Comparison of ENCODE assay signal across 1 cellular context in the genomic region with DNA sequence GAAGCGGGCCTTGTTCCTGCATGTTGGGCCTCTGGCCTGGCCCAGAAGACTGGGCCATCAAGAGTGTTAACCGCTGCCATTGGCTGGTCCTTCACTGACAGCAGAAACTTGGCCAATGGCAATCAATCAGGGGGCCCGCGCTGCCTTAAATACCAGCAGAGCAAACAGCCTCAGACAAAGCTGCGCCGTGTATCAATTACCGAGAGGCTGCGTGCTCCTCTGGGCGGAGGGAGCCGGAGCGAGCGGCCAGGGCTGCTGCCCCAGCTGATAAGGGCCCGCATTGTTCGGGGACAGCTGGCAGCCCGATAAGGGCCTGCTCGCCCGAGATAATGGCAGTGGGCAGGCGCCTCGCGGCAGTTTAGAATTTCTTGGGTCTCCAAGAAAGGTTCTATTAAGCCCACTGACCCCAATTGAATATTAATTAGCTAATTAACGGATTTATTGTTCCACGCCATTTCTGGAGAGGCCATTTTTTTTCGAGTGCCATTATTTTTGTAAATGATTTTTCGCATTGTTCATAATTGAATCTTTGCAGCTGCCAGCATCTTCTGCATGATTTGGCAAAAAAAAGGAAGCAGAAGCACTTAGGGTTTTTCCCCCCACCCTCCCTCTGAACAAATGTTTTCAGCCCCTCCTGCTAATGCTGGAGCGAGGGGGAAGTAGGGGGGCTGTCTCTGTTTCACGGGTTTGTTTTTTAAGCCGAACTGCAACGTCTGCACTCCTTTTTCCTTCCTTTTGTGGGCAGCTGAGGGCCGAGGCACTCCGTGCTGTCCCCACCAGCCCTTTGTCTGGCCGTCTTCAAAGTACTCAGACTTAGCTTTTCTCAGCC.
TF ChIP-seq lines count a peak whose summit lies in the region.

No MANE protein-coding gene starts in this region.

TF ChIP-seq in K562, 482 proteins besides CTCF, POLR2A, EP300 and RAD21 (continued from another document):
- TF ChIP-seq, protein P1, sequence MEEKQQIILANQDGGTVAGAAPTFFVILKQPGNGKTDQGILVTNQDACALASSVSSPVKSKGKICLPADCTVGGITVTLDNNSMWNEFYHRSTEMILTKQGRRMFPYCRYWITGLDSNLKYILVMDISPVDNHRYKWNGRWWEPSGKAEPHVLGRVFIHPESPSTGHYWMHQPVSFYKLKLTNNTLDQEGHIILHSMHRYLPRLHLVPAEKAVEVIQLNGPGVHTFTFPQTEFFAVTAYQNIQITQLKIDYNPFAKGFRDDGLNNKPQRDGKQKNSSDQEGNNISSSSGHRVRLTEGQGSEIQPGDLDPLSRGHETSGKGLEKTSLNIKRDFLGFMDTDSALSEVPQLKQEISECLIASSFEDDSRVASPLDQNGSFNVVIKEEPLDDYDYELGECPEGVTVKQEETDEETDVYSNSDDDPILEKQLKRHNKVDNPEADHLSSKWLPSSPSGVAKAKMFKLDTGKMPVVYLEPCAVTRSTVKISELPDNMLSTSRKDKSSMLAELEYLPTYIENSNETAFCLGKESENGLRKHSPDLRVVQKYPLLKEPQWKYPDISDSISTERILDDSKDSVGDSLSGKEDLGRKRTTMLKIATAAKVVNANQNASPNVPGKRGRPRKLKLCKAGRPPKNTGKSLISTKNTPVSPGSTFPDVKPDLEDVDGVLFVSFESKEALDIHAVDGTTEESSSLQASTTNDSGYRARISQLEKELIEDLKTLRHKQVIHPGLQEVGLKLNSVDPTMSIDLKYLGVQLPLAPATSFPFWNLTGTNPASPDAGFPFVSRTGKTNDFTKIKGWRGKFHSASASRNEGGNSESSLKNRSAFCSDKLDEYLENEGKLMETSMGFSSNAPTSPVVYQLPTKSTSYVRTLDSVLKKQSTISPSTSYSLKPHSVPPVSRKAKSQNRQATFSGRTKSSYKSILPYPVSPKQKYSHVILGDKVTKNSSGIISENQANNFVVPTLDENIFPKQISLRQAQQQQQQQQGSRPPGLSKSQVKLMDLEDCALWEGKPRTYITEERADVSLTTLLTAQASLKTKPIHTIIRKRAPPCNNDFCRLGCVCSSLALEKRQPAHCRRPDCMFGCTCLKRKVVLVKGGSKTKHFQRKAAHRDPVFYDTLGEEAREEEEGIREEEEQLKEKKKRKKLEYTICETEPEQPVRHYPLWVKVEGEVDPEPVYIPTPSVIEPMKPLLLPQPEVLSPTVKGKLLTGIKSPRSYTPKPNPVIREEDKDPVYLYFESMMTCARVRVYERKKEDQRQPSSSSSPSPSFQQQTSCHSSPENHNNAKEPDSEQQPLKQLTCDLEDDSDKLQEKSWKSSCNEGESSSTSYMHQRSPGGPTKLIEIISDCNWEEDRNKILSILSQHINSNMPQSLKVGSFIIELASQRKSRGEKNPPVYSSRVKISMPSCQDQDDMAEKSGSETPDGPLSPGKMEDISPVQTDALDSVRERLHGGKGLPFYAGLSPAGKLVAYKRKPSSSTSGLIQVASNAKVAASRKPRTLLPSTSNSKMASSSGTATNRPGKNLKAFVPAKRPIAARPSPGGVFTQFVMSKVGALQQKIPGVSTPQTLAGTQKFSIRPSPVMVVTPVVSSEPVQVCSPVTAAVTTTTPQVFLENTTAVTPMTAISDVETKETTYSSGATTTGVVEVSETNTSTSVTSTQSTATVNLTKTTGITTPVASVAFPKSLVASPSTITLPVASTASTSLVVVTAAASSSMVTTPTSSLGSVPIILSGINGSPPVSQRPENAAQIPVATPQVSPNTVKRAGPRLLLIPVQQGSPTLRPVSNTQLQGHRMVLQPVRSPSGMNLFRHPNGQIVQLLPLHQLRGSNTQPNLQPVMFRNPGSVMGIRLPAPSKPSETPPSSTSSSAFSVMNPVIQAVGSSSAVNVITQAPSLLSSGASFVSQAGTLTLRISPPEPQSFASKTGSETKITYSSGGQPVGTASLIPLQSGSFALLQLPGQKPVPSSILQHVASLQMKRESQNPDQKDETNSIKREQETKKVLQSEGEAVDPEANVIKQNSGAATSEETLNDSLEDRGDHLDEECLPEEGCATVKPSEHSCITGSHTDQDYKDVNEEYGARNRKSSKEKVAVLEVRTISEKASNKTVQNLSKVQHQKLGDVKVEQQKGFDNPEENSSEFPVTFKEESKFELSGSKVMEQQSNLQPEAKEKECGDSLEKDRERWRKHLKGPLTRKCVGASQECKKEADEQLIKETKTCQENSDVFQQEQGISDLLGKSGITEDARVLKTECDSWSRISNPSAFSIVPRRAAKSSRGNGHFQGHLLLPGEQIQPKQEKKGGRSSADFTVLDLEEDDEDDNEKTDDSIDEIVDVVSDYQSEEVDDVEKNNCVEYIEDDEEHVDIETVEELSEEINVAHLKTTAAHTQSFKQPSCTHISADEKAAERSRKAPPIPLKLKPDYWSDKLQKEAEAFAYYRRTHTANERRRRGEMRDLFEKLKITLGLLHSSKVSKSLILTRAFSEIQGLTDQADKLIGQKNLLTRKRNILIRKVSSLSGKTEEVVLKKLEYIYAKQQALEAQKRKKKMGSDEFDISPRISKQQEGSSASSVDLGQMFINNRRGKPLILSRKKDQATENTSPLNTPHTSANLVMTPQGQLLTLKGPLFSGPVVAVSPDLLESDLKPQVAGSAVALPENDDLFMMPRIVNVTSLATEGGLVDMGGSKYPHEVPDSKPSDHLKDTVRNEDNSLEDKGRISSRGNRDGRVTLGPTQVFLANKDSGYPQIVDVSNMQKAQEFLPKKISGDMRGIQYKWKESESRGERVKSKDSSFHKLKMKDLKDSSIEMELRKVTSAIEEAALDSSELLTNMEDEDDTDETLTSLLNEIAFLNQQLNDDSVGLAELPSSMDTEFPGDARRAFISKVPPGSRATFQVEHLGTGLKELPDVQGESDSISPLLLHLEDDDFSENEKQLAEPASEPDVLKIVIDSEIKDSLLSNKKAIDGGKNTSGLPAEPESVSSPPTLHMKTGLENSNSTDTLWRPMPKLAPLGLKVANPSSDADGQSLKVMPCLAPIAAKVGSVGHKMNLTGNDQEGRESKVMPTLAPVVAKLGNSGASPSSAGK (IDR thresholded peaks at IDR 0.05) = peak; percentile 26; the same call in 1 of the 2 replicates
- TF ChIP-seq CAMTA2 (CRISPR knock-in tag; conservative IDR thresholded peaks at IDR 0.05) (no peak), KLF13 (tag; IDR thresholded peaks at IDR 0.05; ENCODE audit: borderline replicate concordance, low read depth) (no peak), RFX1 (IDR thresholded peaks at IDR 0.05) (no peak), RBM25 (IDR thresholded peaks at IDR 0.05; ENCODE audit: low read depth, low read length, severe bottlenecking) (no peak), CREBBP (IDR thresholded peaks at IDR 0.05; ENCODE audit: low read depth, low read length) (no peak), ZNF175 (CRISPR knock-in tag; IDR thresholded peaks at IDR 0.05; ENCODE audit: low read depth) (peak; percentile 83), HDAC6 (IDR thresholded peaks at IDR 0.05; ENCODE audit: low read depth, low read length) (no peak), ZNF699 (CRISPR knock-in tag; IDR thresholded peaks at IDR 0.05; ENCODE audit: insufficient replicate concordance) (no peak), HSF4 (CRISPR knock-in tag; IDR thresholded peaks at IDR 0.05; ENCODE audit: borderline replicate concordance) (no peak), MXI1 (IDR thresholded peaks at IDR 0.05; ENCODE audit: low read depth, low read length) (no peak; the same call in 1 of the 2 replicates), PURB (CRISPR knock-in tag; IDR thresholded peaks at IDR 0.05; ENCODE audit: low read depth) (no peak), YY1 (IDR thresholded peaks at IDR 0.05; ENCODE audit: borderline replicate concordance in 1 of 3, control insufficient read depth in 1 of 3, extremely low read depth in 1 of 3, insufficient read depth in 3 of 3, insufficient read length in 1 of 3, insufficient replicate concordance in 2 of 3, low read depth in 1 of 3, low read length in 2 of 3) (peak in 1 of 3 experiments; percentile 12)
- TF ChIP-seq, protein P2, sequence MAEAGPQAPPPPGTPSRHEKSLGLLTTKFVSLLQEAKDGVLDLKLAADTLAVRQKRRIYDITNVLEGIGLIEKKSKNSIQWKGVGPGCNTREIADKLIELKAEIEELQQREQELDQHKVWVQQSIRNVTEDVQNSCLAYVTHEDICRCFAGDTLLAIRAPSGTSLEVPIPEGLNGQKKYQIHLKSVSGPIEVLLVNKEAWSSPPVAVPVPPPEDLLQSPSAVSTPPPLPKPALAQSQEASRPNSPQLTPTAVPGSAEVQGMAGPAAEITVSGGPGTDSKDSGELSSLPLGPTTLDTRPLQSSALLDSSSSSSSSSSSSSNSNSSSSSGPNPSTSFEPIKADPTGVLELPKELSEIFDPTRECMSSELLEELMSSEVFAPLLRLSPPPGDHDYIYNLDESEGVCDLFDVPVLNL (CRISPR knock-in tag; IDR thresholded peaks at IDR 0.05; ENCODE audit: low read depth) = peak; percentile 31; the same call in 1 of the 2 replicates
- TF ChIP-seq, protein P3, sequence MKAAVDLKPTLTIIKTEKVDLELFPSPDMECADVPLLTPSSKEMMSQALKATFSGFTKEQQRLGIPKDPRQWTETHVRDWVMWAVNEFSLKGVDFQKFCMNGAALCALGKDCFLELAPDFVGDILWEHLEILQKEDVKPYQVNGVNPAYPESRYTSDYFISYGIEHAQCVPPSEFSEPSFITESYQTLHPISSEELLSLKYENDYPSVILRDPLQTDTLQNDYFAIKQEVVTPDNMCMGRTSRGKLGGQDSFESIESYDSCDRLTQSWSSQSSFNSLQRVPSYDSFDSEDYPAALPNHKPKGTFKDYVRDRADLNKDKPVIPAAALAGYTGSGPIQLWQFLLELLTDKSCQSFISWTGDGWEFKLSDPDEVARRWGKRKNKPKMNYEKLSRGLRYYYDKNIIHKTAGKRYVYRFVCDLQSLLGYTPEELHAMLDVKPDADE (conservative IDR thresholded peaks at IDR 0.05; ENCODE audit: control insufficient read depth, low read depth, low read length) = peak; percentile 83; the same call in 1 of the 2 replicates
